Comparison of ENCODE assay signal across 10 cellular contexts in genomic region chr15:52111517-52112202, GRCh38. TPM values are rescaled to one million over a fixed set of nuclear protein-coding genes. Genes with fewer than 3 reads are reported as not detected.
DNase-seq lines count a peak whose midpoint lies in the region; ATAC-seq, FAIRE-seq and TF ChIP-seq lines count a peak whose summit lies in the region.
"Had no signal": no experiment of that assay in that cellular context is flagged by ENCODE, and none has a peak within 500 bp of the region (broad histone marks: within the 10 kb centered on the region; RNA-seq: fewer than 3 reads in every experiment).

No MANE protein-coding gene starts in this region.

- peaks cover 16 to 29% of the 10 kb centered on the region in 2 donors for H3K27me3 Mint-ChIP-seq in CD8-positive, alpha-beta memory T cell

- H3K9me3 ChIP-seq in CD8-positive, alpha-beta memory T cell (ENCODE audit: low read length), result no peaks in the 10 kb centered on the region
- H3K9me3 ChIP-seq in HUES64 (ENCODE audit: insufficient read depth, low read depth, low read length), result no peaks in the 10 kb centered on the region
- H3K9me3 ChIP-seq in endothelial cell of umbilical vein (replicated peaks; ENCODE audit: control insufficient read depth, insufficient read depth, low read length), result no peaks in the 10 kb centered on the region
- no peaks in the 10 kb centered on the region for H3K9me3 ChIP-seq in psoas muscle

- H3K9me3 Mint-ChIP-seq in CD8-positive, alpha-beta memory T cell, result no peaks in the 10 kb centered on the region

- no peak for TF ChIP-seq POLR2A in endothelial cell of umbilical vein (IDR thresholded peaks at IDR 0.05; ENCODE audit: low read depth, low read length)

- H2AFZ ChIP-seq in endothelial cell of umbilical vein (ENCODE audit: low read depth, low read length), result peak overlapping the region; percentile 94

- peak overlapping the region in 1 of 8 donors; percentile 17 for H3K27ac Mint-ChIP-seq in CD8-positive, alpha-beta memory T cell

- BruUV-seq in endothelial cell of umbilical vein (replicated peaks; lab: Mats Ljungman, UMichigan), result no TSS peak

- no peaks in the 10 kb centered on the region for H3K9me1 ChIP-seq in endothelial cell of umbilical vein (replicated peaks; ENCODE audit: control insufficient read depth, extremely low read depth, insufficient read depth, low read length)

- TF ChIP-seq CTCF in endothelial cell of umbilical vein (IDR thresholded peaks at IDR 0.05; ENCODE audit: extremely low read depth in 1 of 2, insufficient read depth in 1 of 2, low read depth in 1 of 2, low read length in 2 of 2) (no peak), psoas muscle (IDR thresholded peaks at IDR 0.05) (no peak)

- FAIRE-seq in endothelial cell of umbilical vein (lab: Jason Lieb, UNC), result no peak
- FAIRE-seq: RCC 7860 had no signal

- no peak for DNase-seq in CD8-positive, alpha-beta memory T cell
- DNase-seq in endothelial cell of umbilical vein (ENCODE audit: low read depth, low spot score), result no peak
- DNase-seq in psoas muscle, result no peak
- DNase-seq in COLO829 (ENCODE audit: low spot score), result no peak
- DNase-seq in NCI-H69 (lab: John Stamatoyannopoulos, UW), result no peak
- DNase-seq in hypothalamus (lab: John Stamatoyannopoulos, UW), result no peak
- no peak for DNase-seq in CD1c-positive myeloid dendritic cell (ENCODE audit: extremely low spot score)

- H3K4me1 ChIP-seq in CD8-positive, alpha-beta memory T cell (ENCODE audit: insufficient read depth, low read length), result peaks cover 4% of the 10 kb centered on the region
- peaks cover 3% of the 10 kb centered on the region; the same call in 1 of the 2 replicates for H3K4me1 ChIP-seq in HUES64 (ENCODE audit: insufficient read depth, low read length)
- peaks cover 21% of the 10 kb centered on the region for H3K4me1 ChIP-seq in endothelial cell of umbilical vein (ENCODE audit: control insufficient read depth, extremely low read depth, insufficient read depth, low read length)
- H3K4me1 ChIP-seq in psoas muscle, result no peaks in the 10 kb centered on the region

- H3K4me1 Mint-ChIP-seq in CD8-positive, alpha-beta memory T cell, result peaks cover 9 to 19% (median 16%) of the 10 kb centered on the region in 3 donors

- no peaks in the 10 kb centered on the region for H3K79me2 ChIP-seq in endothelial cell of umbilical vein (ENCODE audit: control insufficient read depth, insufficient read depth, low read length)

- CTCF ChIA-PET in CD8-positive, alpha-beta memory T cell (lab: Charles Lee), result interaction anchor here (0.9 to 1.3 kb wide), 3 partner anchors 28 to 116 kb away, joined by 3 read pairs; no protein-coding TSS in a partner anchor
- CTCF ChIA-PET in endothelial cell of umbilical vein (lab: Charles Lee), result interaction anchor here (0.8 to 2.1 kb wide), 7 partner anchors 8 to 34 kb away, joined by 3 to 10 read pairs (median 5); no protein-coding TSS in a partner anchor

- intact Hi-C loops in endothelial cell of umbilical vein (cut with micrococcal nuclease) (no loop called here), psoas muscle (cut with DNase I) (no loop called here)

- peak overlapping the region; percentile 39 for H3K4me3 ChIP-seq in CD8-positive, alpha-beta memory T cell (ENCODE audit: low read length)
- H3K4me3 ChIP-seq in HUES64 (ENCODE audit: low read length) (peak overlapping the region; percentile 49), endothelial cell of umbilical vein (replicated peaks in 1 of 3; ENCODE audit: insufficient read depth in 1 of 3, low read depth in 1 of 3, low read length in 3 of 3) (peak overlapping the region in 1 of 3 experiments; percentile 38), psoas muscle (peak overlapping the region; percentile 48)

- H3K27ac ChIP-seq in CD8-positive, alpha-beta memory T cell (ENCODE audit: low read depth, low read length), result no peak overlapping the region
- H3K27ac ChIP-seq in HUES64 (ENCODE audit: low read depth, low read length), result no peak overlapping the region
- H3K27ac ChIP-seq in endothelial cell of umbilical vein (ENCODE audit: insufficient read depth, low read depth, low read length), result no peak overlapping the region
- H3K27ac ChIP-seq in psoas muscle, result no peak overlapping the region

- peak overlapping the region in 5 of 7 donors; percentile 17 to 76 (median 44) for H3K4me3 Mint-ChIP-seq in CD8-positive, alpha-beta memory T cell

- peaks cover 0 to 6% (median 0%) of the 10 kb centered on the region in 3 donors for H3K36me3 Mint-ChIP-seq in CD8-positive, alpha-beta memory T cell

- POLR2A ChIA-PET in CD8-positive, alpha-beta memory T cell (lab: Charles Lee), result no interaction called here
- POLR2A ChIA-PET in endothelial cell of umbilical vein (lab: Charles Lee), result no interaction called here

- H3K4me2 ChIP-seq in endothelial cell of umbilical vein (ENCODE audit: insufficient read depth, low read length), result peak overlapping the region; percentile 73

- H3K36me3 ChIP-seq in CD8-positive, alpha-beta memory T cell (ENCODE audit: insufficient read depth, low read length), result no peaks in the 10 kb centered on the region
- no peaks in the 10 kb centered on the region for H3K36me3 ChIP-seq in HUES64 (ENCODE audit: insufficient read depth, low read length)
- H3K36me3 ChIP-seq in endothelial cell of umbilical vein (ENCODE audit: control insufficient read depth in 2 of 2, extremely low read depth in 1 of 2, insufficient read depth in 2 of 2, low read length in 2 of 2), result no peaks in the 10 kb centered on the region
- H3K36me3 ChIP-seq in psoas muscle (ENCODE audit: insufficient read depth in 1 of 2, low read depth in 1 of 2), result no peaks in the 10 kb centered on the region

- dilution Hi-C loops in endothelial cell of umbilical vein (cut with MboI; ENCODE audit: extremely low pct_ligation_motif_present, low sequenced_read_pairs), result no loop called here

- peaks cover 23% of the 10 kb centered on the region for H3K27me3 ChIP-seq in CD8-positive, alpha-beta memory T cell (ENCODE audit: insufficient read depth, low read length, poor library complexity, severe bottlenecking)
- H3K27me3 ChIP-seq in HUES64 (ENCODE audit: insufficient read depth, low read length) (peaks cover 42% of the 10 kb centered on the region), endothelial cell of umbilical vein (ENCODE audit: control insufficient read depth in 2 of 2, insufficient read depth in 2 of 2, low read length in 2 of 2) (no peaks in the 10 kb centered on the region), psoas muscle (ENCODE audit: insufficient read depth in 3 of 3, low read length in 2 of 3) (peaks cover 0 to 34% (median 3%) of the 10 kb centered on the region in 3 donors)

- ATAC-seq in psoas muscle, result peak in 2 of 4 donors; percentile 8 to 30

- H3K9ac ChIP-seq in HUES64 (ENCODE audit: low read depth, low read length), result peak overlapping the region; percentile 76
- no peak overlapping the region for H3K9ac ChIP-seq in endothelial cell of umbilical vein (replicated peaks; ENCODE audit: extremely low read depth, insufficient read depth, low read length)

- 53% methylated on average over 31 of the region's 32 CpGs for WGBS in HUES64
- 32 to 45% (median 34%) methylated on average over 29 to 32 of the region's 32 CpGs for WGBS in psoas muscle, 3 donors

- H4K20me1 ChIP-seq in endothelial cell of umbilical vein (replicated peaks; ENCODE audit: control insufficient read depth, extremely low read depth, insufficient read depth, low read length), result no peaks in the 10 kb centered on the region

TF ChIP-seq in endothelial cell of umbilical vein, 7 proteins besides CTCF, POLR2A, EP300 and RAD21:
- TF ChIP-seq EZH2 (IDR thresholded peaks at IDR 0.05; ENCODE audit: borderline replicate concordance, low read depth, low read length, severe bottlenecking), result peak; percentile 30
- TF ChIP-seq FOS (IDR thresholded peaks at IDR 0.05; ENCODE audit: borderline replicate concordance, insufficient read depth, low read length), result no peak

RNA-seq across cellular contexts. Expression of gene BCL2L10, which starts 0.9 kb away (rescaled TPM):
- total RNA-seq in CD8-positive, alpha-beta memory T cell, result under 1 TPM in 1 of 2 experiments, not detected in 1; 0.31 TPM
- polyA plus RNA-seq in CD8-positive, alpha-beta memory T cell, result 0.17 TPM
- 0.80 TPM for polyA plus RNA-seq in HUES64 (2013, experiment 1 of 2)
- 1.3 TPM for polyA plus RNA-seq in HUES64 (2013, experiment 2 of 2)
- 0.44 TPM in 1 of 2 replicates, not detected in the other for total RNA-seq in endothelial cell of umbilical vein
- polyA plus RNA-seq in endothelial cell of umbilical vein, result 1.8 and 1.9 TPM in 2 replicates
- 1.2 and 1.4 TPM in 2 replicates for polyA plus RNA-seq in endothelial cell of umbilical vein (2011; cell fraction: cytosol; rRNA removed)
- polyA plus RNA-seq in endothelial cell of umbilical vein (2011; cell fraction: nucleus; rRNA removed), result 0.86 and 0.88 TPM in 2 replicates
- 0.76 and 3.0 TPM in 2 replicates for polyA plus RNA-seq in endothelial cell of umbilical vein (2012)
- polyA minus RNA-seq in endothelial cell of umbilical vein, result 0.73 TPM in 1 of 2 replicates, not detected in the other
- not detected for polyA minus RNA-seq in endothelial cell of umbilical vein (2011; cell fraction: cytosol; rRNA and poly(A)+ RNA removed)
- 0.58 TPM in 1 of 2 replicates, not detected in the other for polyA minus RNA-seq in endothelial cell of umbilical vein (2011; cell fraction: nucleus; rRNA and poly(A)+ RNA removed)
- not detected for total RNA-seq in psoas muscle
- under 1 TPM in 1 of 3 donors, not detected in 2; 0.04 TPM for polyA plus RNA-seq in psoas muscle
- total RNA-seq: chondrocyte had no signal
